In the genomic region with DNA sequence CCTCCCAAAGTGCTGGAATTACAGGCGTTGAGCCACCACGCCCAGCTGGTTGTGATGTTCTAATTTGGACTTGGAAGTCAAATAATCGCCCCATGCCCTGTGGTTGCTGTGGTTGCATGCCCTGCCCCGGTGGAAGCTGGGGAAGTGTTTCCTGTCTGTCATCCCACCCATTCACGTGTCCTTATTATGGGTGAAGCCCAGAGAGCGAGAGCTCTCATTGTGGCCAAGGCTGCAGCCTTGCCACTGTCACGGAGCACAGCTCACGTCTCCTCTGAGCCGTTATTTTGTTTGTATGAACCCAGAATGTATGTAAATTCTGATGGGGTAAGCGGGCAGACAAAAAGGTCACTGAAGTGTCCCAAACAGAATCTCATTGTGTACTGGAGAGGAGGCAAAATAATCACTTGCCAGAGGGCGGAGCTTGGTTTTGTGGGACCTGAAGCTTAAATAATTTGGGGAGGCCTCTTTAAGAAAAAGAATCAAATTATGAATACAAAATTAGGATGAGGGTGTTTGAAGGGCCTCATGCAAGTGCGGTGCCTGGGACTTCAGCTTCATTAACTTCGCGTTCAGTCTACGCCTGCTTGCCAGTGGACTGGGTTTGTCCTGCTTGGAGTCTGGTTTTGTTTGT, we compare ENCODE assay signal across 12 cellular contexts. TPM values are rescaled to one million over a fixed set of nuclear protein-coding genes. Genes with fewer than 3 reads are reported as not detected.
DNase-seq lines count a peak whose midpoint lies in the region; ATAC-seq, FAIRE-seq and TF ChIP-seq lines count a peak whose summit lies in the region.
"Had no signal": no experiment of that assay in that cellular context is flagged by ENCODE, and none has a peak within 500 bp of the region (broad histone marks: within the 10 kb centered on the region; RNA-seq: fewer than 3 reads in every experiment).

No MANE protein-coding gene starts in this region.

- CTCF ChIA-PET in activated B cell treated with CpG ODN at 0.5 μM for 24 hours (lab: Charles Lee), result interaction anchor here (0.6 kb wide), 1 partner anchor 15 kb away, joined by 3 read pairs; no protein-coding TSS in a partner anchor

- H3K27me3 ChIP-seq in transverse colon, result no peaks in the 10 kb centered on the region

- peaks cover 25% of the 10 kb centered on the region for H3K4me1 Mint-ChIP-seq in activated B cell treated with CpG ODN at 0.5 μM for 24 hours

- POLR2A ChIA-PET in activated B cell treated with CpG ODN at 0.5 μM for 24 hours (lab: Charles Lee), result interaction anchor here (0.6 to 2.0 kb wide), 5 partner anchors 10 to 114 kb away, joined by 3 to 6 read pairs (median 4); partner anchors contain the start of gene DDX6

- 20 to 46% methylated on average over 1 to 15 of the region's 15 CpGs for WGBS in transverse colon (ENCODE audit: low coverage in 1 of 2), 2 donors

- no peaks in the 10 kb centered on the region for H3K9me3 ChIP-seq in transverse colon

- in situ Hi-C loops in transverse colon (cut with MboI; ENCODE audit: low pct_ligation_motif_present in 1 of 4, low pct_unique_long_range_greater_than_20kb in 1 of 4, low sequenced_read_pairs in 3 of 4), result no loop called here

- no peak overlapping the region for H3K27ac Mint-ChIP-seq in activated B cell treated with CpG ODN at 0.5 μM for 24 hours
- H3K27ac Mint-ChIP-seq: HFFc6 had no signal

- H3K4me1 ChIP-seq in transverse colon, result peaks cover 0 to 8% (median 0%) of the 10 kb centered on the region in 4 donors

- peak overlapping the region; percentile 51 for H3K4me3 Mint-ChIP-seq in activated B cell treated with CpG ODN at 0.5 μM for 24 hours
- H3K4me3 Mint-ChIP-seq: HFFc6 had no signal

- H3K27ac ChIP-seq in transverse colon, result no peak overlapping the region

- ATAC-seq in activated B cell treated with CpG ODN at 0.5 μM for 24 hours (ENCODE audit: low read depth) (peak; percentile 53), HG03342 (IDR thresholded peaks at IDR 0.05; ENCODE audit: unreplicated experiment) (no peak)

- H3K9me3 Mint-ChIP-seq in activated B cell treated with CpG ODN at 0.5 μM for 24 hours, result no peaks in the 10 kb centered on the region

- peak; percentile 22 for DNase-seq in stimulated activated CD4-positive, alpha-beta T cell treated with anti-CD3 and anti-CD28 coated beads, Interleukin-1b, Interleukin-23, amount 100 ng/mL, for 48 hours
- no peak for DNase-seq in stimulated activated CD4-positive, alpha-beta T cell treated with anti-CD3 and anti-CD28 coated beads, Interleukin-4, amount 100 ng/mL, for 1 hour
- no peak for DNase-seq in activated B cell treated with CpG ODN at 0.5 μM for 24 hours
- peak; percentile 29 to 83 (median 60) for DNase-seq in head of caudate nucleus
- peak; percentile 29 for DNase-seq in transverse colon
- DNase-seq in GM19239 (ENCODE audit: insufficient read length, low spot score), result no peak
- no peak for DNase-seq in COLO668 (lab: John Stamatoyannopoulos, UW; ENCODE audit: unreplicated experiment)
- DNase-seq: HFFc6, NCI-H1092 treated with DMSO at 0.1 percent for 48 hours had no signal

- TF ChIP-seq EP300 in transverse colon (IDR thresholded peaks at IDR 0.05; ENCODE audit: low read depth), result no peak

- no peaks in the 10 kb centered on the region for H3K36me3 Mint-ChIP-seq in activated B cell treated with CpG ODN at 0.5 μM for 24 hours (ENCODE audit: low read depth)

- H3K4me3 ChIP-seq in transverse colon, result no peak overlapping the region

- TF ChIP-seq POLR2A in transverse colon (IDR thresholded peaks at IDR 0.05), result peak; percentile 44

- no peak for FAIRE-seq in GM19239 (lab: Jason Lieb, UNC)

- intact Hi-C loops in activated B cell treated with CpG ODN at 0.5 μM for 24 hours (cut with micrococcal nuclease) (no loop called here), head of caudate nucleus (cut with DNase I) (loop anchor here (1.0 kb wide), 1 partner anchor 15 kb away; no protein-coding TSS in a partner anchor), transverse colon (cut with DNase I; ENCODE audit: low total_unique reads) (no loop called here)

- H3K27me3 Mint-ChIP-seq in activated B cell treated with CpG ODN at 0.5 μM for 24 hours, result no peaks in the 10 kb centered on the region

- no peak for TF ChIP-seq CTCF in activated B cell treated with CpG ODN at 0.5 μM for 24 hours (IDR thresholded peaks at IDR 0.05)
- no peak for TF ChIP-seq CTCF in transverse colon (IDR thresholded peaks at IDR 0.05)

- no peaks in the 10 kb centered on the region for H3K36me3 ChIP-seq in transverse colon

RNA-seq across cellular contexts. Expression of gene TREH, which starts 25.8 kb away (rescaled TPM):
- total RNA-seq in activated B cell treated with CpG ODN at 0.5 μM for 24 hours (not detected in 2 replicates), transverse colon (1 to 10 TPM in 2 of 4 donors, not detected in 2; 4.9 to 5.6 TPM)
- total RNA-seq: posterior vena cava, urinary bladder had no signal

Comparison
In these comparisons a context has a peak if more than half of its experiments do, and no peak if none do; other contexts are left out.
1. DNase-seq: peak in stimulated activated CD4-positive, alpha-beta T cell treated with anti-CD3 and anti-CD28 coated beads, Interleukin-1b, Interleukin-23, amount 100 ng/mL, for 48 hours (single experiment), head of caudate nucleus (42 of 42) and transverse colon (single experiment); none in stimulated activated CD4-positive, alpha-beta T cell treated with anti-CD3 and anti-CD28 coated beads, Interleukin-4, amount 100 ng/mL, for 1 hour (single experiment), activated B cell treated with CpG ODN at 0.5 μM for 24 hours (single experiment), GM19239 (single experiment) and COLO668 (single experiment).